In genomic region chr1:207670997-207671396, GRCh38 we compare ENCODE assay signal across 19 cellular contexts. TPM values are rescaled to one million over a fixed set of nuclear protein-coding genes. Genes with fewer than 3 reads are reported as not detected.
"Had no signal": no experiment of that assay in that cellular context is flagged by ENCODE, and none has a peak within 500 bp of the region (broad histone marks: within the 10 kb centered on the region; RNA-seq: fewer than 3 reads in every experiment).

No MANE protein-coding gene starts in this region.

- H3K4me3 ChIP-seq: adrenal gland, body of pancreas, mucosa of descending colon, spleen, tibial nerve had no signal

- H3K27ac ChIP-seq: adrenal gland, body of pancreas, spleen, tibial nerve had no signal

- H3K4me1 Mint-ChIP-seq: activated CD4-positive, alpha-beta T cell treated with anti-CD3 and anti-CD28 coated beads, Interleukin-2, amount 10 ng/mL, durations not matched to agents 7 days and 5 days; immature natural killer cell had no signal

- H3K27ac Mint-ChIP-seq: activated CD4-positive, alpha-beta T cell treated with anti-CD3 and anti-CD28 coated beads, Interleukin-2, amount 10 ng/mL, durations not matched to agents 7 days and 5 days; activated T-helper 2 cell treated with anti-CD3 and anti-CD28 coated beads, Interferon-gamma antibody, Interleukin-2, Interleukin-4, amounts not matched to agents 10 μg/mL and 5 μg/mL and 100 μg/mL, durations not matched to agents 14 hours and 24 hours and 36 hours; effector memory CD8-positive, alpha-beta T cell; immature natural killer cell; naive thymus-derived CD8-positive, alpha-beta T cell; stimulated activated memory B cell treated with anti-CD40 and anti-IgM and Interleukin-4, amounts not matched to agents 10 μg/mL and 1 μg/mL and 100 μg/mL, for 72 hours; T-helper 1 cell treated with Interleukin-12 subunit alpha and Interleukin-12 subunit beta and Interleukin-4 antibody, amounts not matched to agents 30 μg/mL and 1 μg/mL, for 36 hours; WTC11 had no signal

- H3K36me3 ChIP-seq: adrenal gland, spleen, tibial nerve had no signal

- H3K9me3 ChIP-seq: adrenal gland, body of pancreas, mucosa of descending colon had no signal

- H3K36me3 Mint-ChIP-seq: immature natural killer cell had no signal

- H3K4me3 Mint-ChIP-seq: activated CD4-positive, alpha-beta T cell treated with anti-CD3 and anti-CD28 coated beads, Interleukin-2, amount 10 ng/mL, durations not matched to agents 7 days and 5 days; effector memory CD8-positive, alpha-beta T cell; immature natural killer cell; naive thymus-derived CD8-positive, alpha-beta T cell; stimulated activated memory B cell treated with anti-CD40 and anti-IgM and Interleukin-4, amounts not matched to agents 10 μg/mL and 1 μg/mL and 100 μg/mL, for 72 hours; T-helper 1 cell treated with Interleukin-12 subunit alpha and Interleukin-12 subunit beta and Interleukin-4 antibody, amounts not matched to agents 30 μg/mL and 1 μg/mL, for 36 hours; WTC11 had no signal

- DNase-seq: activated CD4-positive, alpha-beta T cell treated with anti-CD3 and anti-CD28 coated beads, Interleukin-2, amount 10 ng/mL, durations not matched to agents 7 days and 5 days; activated naive CD4-positive, alpha-beta T cell treated with anti-CD3 and anti-CD28 coated beads, Interleukin-2, amount 50 U/mL, for 16 hours; adrenal gland; body of pancreas; effector memory CD8-positive, alpha-beta T cell; immature natural killer cell; mucosa of descending colon; naive thymus-derived CD8-positive, alpha-beta T cell; spleen; stimulated activated CD4-positive, alpha-beta T cell treated with anti-CD3 and anti-CD28 coated beads, Interleukin-1b, Interleukin-23, amount 100 ng/mL, for 48 hours had no signal

- H3K9me3 Mint-ChIP-seq: activated CD4-positive, alpha-beta T cell treated with anti-CD3 and anti-CD28 coated beads, Interleukin-2, amount 10 ng/mL, durations not matched to agents 7 days and 5 days; activated T-helper 2 cell treated with anti-CD3 and anti-CD28 coated beads, Interferon-gamma antibody, Interleukin-2, Interleukin-4, amounts not matched to agents 10 μg/mL and 5 μg/mL and 100 μg/mL, durations not matched to agents 14 hours and 24 hours and 36 hours; effector memory CD8-positive, alpha-beta T cell; immature natural killer cell; T-helper 1 cell treated with Interleukin-12 subunit alpha and Interleukin-12 subunit beta and Interleukin-4 antibody, amounts not matched to agents 30 μg/mL and 1 μg/mL, for 36 hours had no signal

- ATAC-seq: body of pancreas; effector memory CD8-positive, alpha-beta T cell; esophagus mucosa; mucosa of descending colon; naive thymus-derived CD8-positive, alpha-beta T cell; sciatic nerve; WTC11 had no signal

RNA-seq across cellular contexts. Expression of gene CR1L, which starts 26.1 kb away (rescaled TPM):
- total RNA-seq: activated CD4-positive, alpha-beta T cell treated with anti-CD3 and anti-CD28 coated beads, Interleukin-2, amount 10 ng/mL, durations not matched to agents 7 days and 5 days; activated T-helper 2 cell treated with anti-CD3 and anti-CD28 coated beads, Interferon-gamma antibody, Interleukin-2, Interleukin-4, amounts not matched to agents 10 μg/mL and 5 μg/mL and 100 μg/mL, durations not matched to agents 14 hours and 24 hours and 36 hours; body of pancreas; esophagus mucosa; glomerular endothelial cell; lung microvascular endothelial cell; mucosa of descending colon; naive thymus-derived CD8-positive, alpha-beta T cell had no signal
